ENCODE assay signal across 1 cellular context in genomic region chr18:50306944-50307343, GRCh38.
TF ChIP-seq lines count a peak whose summit lies in the region.

No MANE protein-coding gene starts in this region.

TF ChIP-seq in SK-N-SH, 30 proteins besides CTCF, POLR2A, EP300 and RAD21 (continued from another document):
- TF ChIP-seq ZBTB33 (IDR thresholded peaks at IDR 0.05; ENCODE audit: borderline replicate concordance, low read depth) (no peak), CHD2 (IDR thresholded peaks at IDR 0.05; ENCODE audit: low read length, partially characterized antibody) (no peak), GATA2 (CRISPR knock-in tag; IDR thresholded peaks at IDR 0.05) (no peak)
